8 cellular contexts compared by ENCODE assay signal in genomic region chr11:95067042-95067827, GRCh38. TPM values are rescaled to one million over a fixed set of nuclear protein-coding genes. Genes with fewer than 3 reads are reported as not detected.
DNase-seq lines count a peak whose midpoint lies in the region; ATAC-seq and TF ChIP-seq lines count a peak whose summit lies in the region.

No MANE protein-coding gene starts in this region.

- under 1% methylated on average over 92 of the region's 97 CpGs for WGBS in smooth muscle cell (ENCODE audit: low lambda C conversion rate)

- POLR2A ChIA-PET in MCF 10A (lab: Yijun Ruan, JAX): interaction anchor here (0.5 to 13.0 kb wide), 44 partner anchors 9 to 1327 kb away, joined by 3 to 242 read pairs (median 6); partner anchors contain the start of genes AMOTL1, CCDC82, CEP57 and CWC15

- H3K36me3 Mint-ChIP-seq in MCF 10A (ENCODE audit: insufficient read depth, unreplicated experiment): peaks cover 19% of the 10 kb centered on the region

- TF ChIP-seq CTCF in MCF 10A (IDR thresholded peaks at IDR 0.05; ENCODE audit: unreplicated experiment) (peak; percentile 50), smooth muscle cell (IDR thresholded peaks at IDR 0.05; ENCODE audit: borderline replicate concordance, insufficient read depth, poor library complexity, severe bottlenecking) (peak; percentile 42)

- peaks cover 44% of the 10 kb centered on the region for H3K79me2 ChIP-seq in smooth muscle cell (ENCODE audit: low read depth)

- peaks cover 15% of the 10 kb centered on the region for H3K4me1 ChIP-seq in smooth muscle cell (ENCODE audit: low read depth)

- H3K27me3 ChIP-seq in smooth muscle cell (ENCODE audit: low read depth): no peaks in the 10 kb centered on the region

- H3K9ac ChIP-seq in smooth muscle cell (ENCODE audit: low read depth): peak overlapping the region; percentile 79

- H3K4me3 Mint-ChIP-seq in MCF 10A (ENCODE audit: unreplicated experiment): peak overlapping the region; percentile 99

- no peaks in the 10 kb centered on the region for H3K36me3 ChIP-seq in smooth muscle cell (ENCODE audit: low read depth)

- H3K27ac Mint-ChIP-seq in MCF 10A (ENCODE audit: low read depth, unreplicated experiment): peak overlapping the region; percentile 95

- DNase-seq in DMS153 (lab: John Stamatoyannopoulos, UW) (peak; percentile 55), DMS153 treated with DMSO at 0.1 percent for 48 hours (lab: John Stamatoyannopoulos, UW; ENCODE audit: unreplicated experiment) (no peak), NCI-H146 treated with DMSO at 0.1 percent for 48 hours (lab: John Stamatoyannopoulos, UW; ENCODE audit: unreplicated experiment) (peak; percentile 29), UCSD-AML1 (lab: John Stamatoyannopoulos, UW; ENCODE audit: unreplicated experiment) (peak; percentile 79), MCF 10A (ENCODE audit: unreplicated experiment) (peak; percentile 67), iPS-NIHi11 (ENCODE audit: low spot score) (peak; percentile 63), smooth muscle cell (lab: John Stamatoyannopoulos, UW; ENCODE audit: unreplicated experiment) (peak; percentile 50)

- peak overlapping the region; percentile 84 for H2AFZ ChIP-seq in smooth muscle cell (ENCODE audit: low read depth)

- H3K4me1 Mint-ChIP-seq in MCF 10A (ENCODE audit: insufficient read depth, unreplicated experiment): peaks cover 15% of the 10 kb centered on the region

- no peaks in the 10 kb centered on the region for H3K9me3 ChIP-seq in smooth muscle cell (replicated peaks; ENCODE audit: low read depth)

- peaks cover 5% of the 10 kb centered on the region for H3F3A ChIP-seq in smooth muscle cell (ENCODE audit: low read depth)

- intact Hi-C loops in MCF 10A (cut with micrococcal nuclease): loop anchor here (1.0 to 5.0 kb wide), 6 partner anchors 65 to 698 kb away; partner anchors contain the start of genes CWC15, KDM4D and SESN3

- BruUV-seq in MCF 10A (replicated peaks; lab: Mats Ljungman, UMichigan): no TSS peak

- peak; percentile 58 for ATAC-seq in HG02870 (IDR thresholded peaks at IDR 0.05; ENCODE audit: unreplicated experiment)

- no peaks in the 10 kb centered on the region for H3K27me3 Mint-ChIP-seq in MCF 10A (ENCODE audit: insufficient read depth, unreplicated experiment)

- H3K4me3 ChIP-seq in smooth muscle cell: peak overlapping the region; percentile 82

- H3K4me2 ChIP-seq in smooth muscle cell: peak overlapping the region; percentile 93

- H4K20me1 ChIP-seq in smooth muscle cell (ENCODE audit: low read depth): peaks cover 7% of the 10 kb centered on the region

- H3K27ac ChIP-seq in smooth muscle cell (ENCODE audit: low read depth): peak overlapping the region; percentile 66

- CTCF ChIA-PET in MCF 10A (lab: Yijun Ruan, JAX): interaction anchor here (0.6 to 5.9 kb wide), 34 partner anchors 9 to 1890 kb away, joined by 3 to 60 read pairs (median 4); partner anchors contain the start of genes CWC15, ENDOD1 and KDM4D

- H3K9me3 Mint-ChIP-seq in MCF 10A (ENCODE audit: unreplicated experiment): no peaks in the 10 kb centered on the region

RNA-seq across cellular contexts. Expression of gene SRSF8, which starts 0.5 kb away (rescaled TPM):
- total RNA-seq in MCF 10A (2022): 48.5 and 55.6 TPM in 2 replicates
- total RNA-seq in smooth muscle cell: 39.9 and 43.5 TPM in 2 replicates
- polyA plus RNA-seq in smooth muscle cell: 40.5 and 50.6 TPM in 2 replicates

RNA-seq across cellular contexts. Expression of gene KDM4F, which starts 18.0 kb away (rescaled TPM):
- total RNA-seq in MCF 10A (2022): not detected in 2 replicates
- total RNA-seq in smooth muscle cell: not detected in 2 replicates
- polyA plus RNA-seq in smooth muscle cell: not detected in 2 replicates

RNA-seq across cellular contexts. Expression of gene ENDOD1, which starts 22.4 kb away (rescaled TPM):
- total RNA-seq in MCF 10A (2022): 10.8 and 11.4 TPM in 2 replicates
- 124 and 125 TPM in 2 replicates for total RNA-seq in smooth muscle cell
- 44.8 and 46.7 TPM in 2 replicates for polyA plus RNA-seq in smooth muscle cell

RNA-seq across cellular contexts. Expression of gene KDM4E, which starts 42.2 kb away (rescaled TPM):
- total RNA-seq in MCF 10A (2022): not detected in 2 replicates
- not detected in 2 replicates for total RNA-seq in smooth muscle cell
- polyA plus RNA-seq in smooth muscle cell: not detected in 2 replicates

Comparison
In these comparisons a context has a peak if more than half of its experiments do, and no peak if none do; other contexts are left out.
1. RNA of gene ENDOD1, which starts 22.4 kb away (total RNA-seq): 124 to 125 TPM in smooth muscle cell; 10.8 to 11.4 TPM in MCF 10A; every median in the first group is over 10 times any median in the second.